1 cellular context compared by ENCODE assay signal in the genomic region with DNA sequence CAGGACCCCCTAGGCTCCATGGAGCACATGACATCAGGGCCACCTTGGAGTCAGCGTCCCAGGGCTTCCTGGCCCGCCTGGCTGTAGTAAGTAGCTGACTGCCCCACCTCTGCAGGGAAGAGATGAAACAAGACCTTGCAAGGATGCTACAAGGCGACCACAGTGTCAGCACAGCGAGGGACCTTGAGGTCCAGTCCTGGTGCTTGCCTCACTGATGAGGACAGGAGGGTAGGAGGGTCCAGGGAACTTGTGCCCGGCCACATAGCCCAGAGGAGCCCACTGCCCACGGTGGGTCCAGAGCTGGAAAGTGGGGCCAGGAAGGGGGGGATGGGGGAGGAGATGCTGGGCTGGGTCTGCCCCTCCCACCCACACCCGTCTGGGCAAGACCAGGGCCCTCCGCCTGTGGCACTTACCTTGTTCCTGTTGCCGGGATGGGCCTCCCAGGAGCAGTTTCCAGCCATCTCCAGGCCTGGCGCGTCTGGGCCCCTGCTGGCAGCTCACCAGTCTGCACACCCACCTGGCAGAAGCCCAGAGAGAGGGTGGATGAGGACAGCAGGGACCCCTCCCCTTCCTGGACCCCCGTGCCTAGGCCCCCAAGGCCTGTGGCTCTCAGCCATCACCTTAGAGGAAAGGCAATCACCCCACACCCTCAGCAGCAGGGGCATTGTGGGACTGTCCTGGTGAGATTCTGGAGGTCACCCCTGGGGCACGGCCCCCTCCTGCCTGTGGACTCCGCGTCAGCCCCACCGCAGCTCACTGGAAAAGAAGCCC.
TF ChIP-seq lines count a peak whose summit lies in the region.

No MANE protein-coding gene starts in this region.

TF ChIP-seq in HEK293, 187 proteins besides CTCF, POLR2A, EP300 and RAD21:
- TF ChIP-seq ZNF792 (tag by site-specific recombination; IDR thresholded peaks at IDR 0.05) (no peak), ZNF600 (tag by site-specific recombination; IDR thresholded peaks at IDR 0.05) (no peak), SCRT2 (tag by site-specific recombination; IDR thresholded peaks at IDR 0.05) (no peak), GLIS1 (tag by site-specific recombination; IDR thresholded peaks at IDR 0.05) (peak; percentile 78), YY1 (tag by site-specific recombination; IDR thresholded peaks at IDR 0.05) (no peak), MZF1 (tag by site-specific recombination; IDR thresholded peaks at IDR 0.05; ENCODE audit: borderline replicate concordance) (no peak), ZNF561 (tag by site-specific recombination; IDR thresholded peaks at IDR 0.05; ENCODE audit: borderline replicate concordance) (no peak), KLF1 (tag by site-specific recombination; IDR thresholded peaks at IDR 0.05) (peak; percentile 72), ZNF175 (tag by site-specific recombination; IDR thresholded peaks at IDR 0.05) (no peak), ZIC2 (tag by site-specific recombination; IDR thresholded peaks at IDR 0.05) (peak; percentile 35; the same call in 1 of the 2 replicates)
TF ChIP-seq in HEK293: peak in this region for 3.
